In the genomic region with DNA sequence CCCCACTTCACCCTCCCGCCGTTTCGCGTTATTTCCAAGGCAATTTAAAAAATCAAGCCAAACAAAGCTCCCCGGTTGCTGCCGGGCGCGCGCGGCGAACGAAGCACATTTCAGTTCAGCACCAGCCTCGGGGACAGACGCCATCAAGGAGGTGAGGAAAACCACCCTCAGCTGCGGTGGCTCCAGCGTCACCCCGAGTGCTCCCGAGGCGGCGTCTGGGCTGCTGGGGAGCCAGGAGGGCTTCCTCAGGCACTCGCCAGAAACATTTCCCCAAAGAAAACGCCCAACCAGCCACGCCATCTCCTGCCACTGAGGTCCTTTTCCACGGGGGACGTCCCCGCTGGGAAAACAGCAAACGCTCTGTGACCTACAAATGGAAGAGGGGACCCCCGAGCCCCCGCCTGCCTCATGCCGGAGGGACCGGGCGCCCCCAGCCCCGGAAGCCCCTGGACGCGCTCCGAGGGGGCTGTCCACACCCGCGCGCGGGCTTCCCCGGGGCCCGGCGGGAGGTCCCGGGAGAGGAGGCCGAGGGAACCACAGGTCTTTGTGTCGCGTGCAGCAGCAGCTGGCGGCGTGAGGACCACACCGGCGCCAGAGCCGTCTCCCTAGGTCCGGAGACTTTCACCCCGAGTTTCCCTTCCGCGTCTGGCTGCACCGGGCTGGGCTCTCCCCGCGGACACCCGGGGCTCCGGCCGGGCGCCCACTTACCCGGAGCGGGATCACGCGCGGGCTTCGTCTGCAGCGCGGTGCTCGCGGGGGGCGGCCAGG, we compare ENCODE assay signal across 1 cellular context.
TF ChIP-seq lines count a peak whose summit lies in the region.

No MANE protein-coding gene starts in this region.

TF ChIP-seq in A549, 52 proteins besides CTCF, POLR2A, EP300 and RAD21 (continued from another document):
- TF ChIP-seq, protein P1, sequence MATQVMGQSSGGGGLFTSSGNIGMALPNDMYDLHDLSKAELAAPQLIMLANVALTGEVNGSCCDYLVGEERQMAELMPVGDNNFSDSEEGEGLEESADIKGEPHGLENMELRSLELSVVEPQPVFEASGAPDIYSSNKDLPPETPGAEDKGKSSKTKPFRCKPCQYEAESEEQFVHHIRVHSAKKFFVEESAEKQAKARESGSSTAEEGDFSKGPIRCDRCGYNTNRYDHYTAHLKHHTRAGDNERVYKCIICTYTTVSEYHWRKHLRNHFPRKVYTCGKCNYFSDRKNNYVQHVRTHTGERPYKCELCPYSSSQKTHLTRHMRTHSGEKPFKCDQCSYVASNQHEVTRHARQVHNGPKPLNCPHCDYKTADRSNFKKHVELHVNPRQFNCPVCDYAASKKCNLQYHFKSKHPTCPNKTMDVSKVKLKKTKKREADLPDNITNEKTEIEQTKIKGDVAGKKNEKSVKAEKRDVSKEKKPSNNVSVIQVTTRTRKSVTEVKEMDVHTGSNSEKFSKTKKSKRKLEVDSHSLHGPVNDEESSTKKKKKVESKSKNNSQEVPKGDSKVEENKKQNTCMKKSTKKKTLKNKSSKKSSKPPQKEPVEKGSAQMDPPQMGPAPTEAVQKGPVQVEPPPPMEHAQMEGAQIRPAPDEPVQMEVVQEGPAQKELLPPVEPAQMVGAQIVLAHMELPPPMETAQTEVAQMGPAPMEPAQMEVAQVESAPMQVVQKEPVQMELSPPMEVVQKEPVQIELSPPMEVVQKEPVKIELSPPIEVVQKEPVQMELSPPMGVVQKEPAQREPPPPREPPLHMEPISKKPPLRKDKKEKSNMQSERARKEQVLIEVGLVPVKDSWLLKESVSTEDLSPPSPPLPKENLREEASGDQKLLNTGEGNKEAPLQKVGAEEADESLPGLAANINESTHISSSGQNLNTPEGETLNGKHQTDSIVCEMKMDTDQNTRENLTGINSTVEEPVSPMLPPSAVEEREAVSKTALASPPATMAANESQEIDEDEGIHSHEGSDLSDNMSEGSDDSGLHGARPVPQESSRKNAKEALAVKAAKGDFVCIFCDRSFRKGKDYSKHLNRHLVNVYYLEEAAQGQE (IDR thresholded peaks at IDR 0.05), result peak; percentile 91
